In the genomic region with DNA sequence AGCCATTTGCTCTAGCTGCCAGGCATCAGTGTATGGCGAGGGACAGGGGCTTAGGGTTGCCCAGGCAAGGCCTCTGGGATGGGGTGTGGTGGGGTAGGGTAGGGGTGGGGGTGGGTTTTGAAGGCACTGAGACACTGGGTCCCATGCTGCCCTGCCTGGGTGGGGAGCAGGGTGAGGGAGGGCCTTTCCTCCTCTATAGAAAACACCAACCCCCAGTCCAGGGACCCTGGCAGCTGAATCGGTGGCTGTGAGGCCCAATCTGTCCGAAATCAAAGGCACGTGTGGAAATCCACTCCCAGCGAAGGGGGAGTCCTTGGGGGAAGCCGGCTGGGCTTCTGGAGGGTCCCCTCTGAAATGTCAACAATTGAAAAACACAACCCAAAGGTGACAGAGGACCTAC, we compare ENCODE assay signal across 19 cellular contexts.
"Had no signal": no experiment of that assay in that cellular context is flagged by ENCODE, and none has a peak within 500 bp of the region (broad histone marks: within the 10 kb centered on the region; RNA-seq: fewer than 3 reads in every experiment).

No MANE protein-coding gene starts in this region.

- H3K9me3 Mint-ChIP-seq: activated CD4-positive, alpha-beta memory T cell treated with anti-CD3 and anti-CD28 coated beads, Interleukin-2, amount 10 ng/mL, durations not matched to agents 7 days and 5 days; activated naive CD8-positive, alpha-beta T cell treated with anti-CD3 and anti-CD28 coated beads, Interleukin-2, amount 10 ng/mL, durations not matched to agents 7 days and 5 days had no signal

- H3K4me1 ChIP-seq: adrenal gland had no signal

- ATAC-seq: activated CD4-positive, alpha-beta T cell treated with anti-CD3 and anti-CD28 coated beads for 36 hours; T-helper 17 cell had no signal

- FAIRE-seq: RCC 7860 had no signal

- DNase-seq: activated CD4-positive, alpha-beta memory T cell treated with anti-CD3 and anti-CD28 coated beads, Interleukin-2, amount 10 ng/mL, durations not matched to agents 7 days and 5 days; activated CD4-positive, alpha-beta T cell treated with anti-CD3 and anti-CD28 coated beads for 36 hours; activated CD4-positive, alpha-beta T cell treated with anti-CD3 and anti-CD28 coated beads, Interleukin-2, amount 50 U/mL, for 1 hour; activated CD8-positive, alpha-beta memory T cell treated with anti-CD3 and anti-CD28 coated beads, Interleukin-2, amount 50 U/mL, for 4 hours; activated naive CD4-positive, alpha-beta T cell treated with anti-CD3 and anti-CD28 coated beads, Interleukin-2, amount 50 U/mL, for 16 hours; activated naive CD8-positive, alpha-beta T cell treated with anti-CD3 and anti-CD28 coated beads, Interleukin-2, amount 10 ng/mL, durations not matched to agents 7 days and 5 days; adrenal gland; Kasumi-1; KBM-7; NCI-H1105 treated with DMSO at 0.1 percent for 48 hours; NCI-H1436 treated with DMSO at 0.1 percent for 48 hours; NCI-H187; NCI-H2081; NCI-H510A treated with DMSO at 0.1 percent for 48 hours; PC-3; SIG-M5; T-helper 17 cell; T-helper 9 cell had no signal

- H3K27ac ChIP-seq: adrenal gland had no signal

- H3K27me3 Mint-ChIP-seq: activated CD4-positive, alpha-beta memory T cell treated with anti-CD3 and anti-CD28 coated beads, Interleukin-2, amount 10 ng/mL, durations not matched to agents 7 days and 5 days; activated CD4-positive, alpha-beta T cell treated with anti-CD3 and anti-CD28 coated beads for 36 hours; activated naive CD8-positive, alpha-beta T cell treated with anti-CD3 and anti-CD28 coated beads, Interleukin-2, amount 10 ng/mL, durations not matched to agents 7 days and 5 days; T-helper 17 cell had no signal

- H3K4me1 Mint-ChIP-seq: activated CD4-positive, alpha-beta memory T cell treated with anti-CD3 and anti-CD28 coated beads, Interleukin-2, amount 10 ng/mL, durations not matched to agents 7 days and 5 days; activated CD4-positive, alpha-beta T cell treated with anti-CD3 and anti-CD28 coated beads for 36 hours; activated naive CD8-positive, alpha-beta T cell treated with anti-CD3 and anti-CD28 coated beads, Interleukin-2, amount 10 ng/mL, durations not matched to agents 7 days and 5 days had no signal

- H3K9me3 ChIP-seq: adrenal gland had no signal

- H3K27ac Mint-ChIP-seq: activated CD4-positive, alpha-beta memory T cell treated with anti-CD3 and anti-CD28 coated beads, Interleukin-2, amount 10 ng/mL, durations not matched to agents 7 days and 5 days; activated CD4-positive, alpha-beta T cell treated with anti-CD3 and anti-CD28 coated beads for 36 hours; activated naive CD8-positive, alpha-beta T cell treated with anti-CD3 and anti-CD28 coated beads, Interleukin-2, amount 10 ng/mL, durations not matched to agents 7 days and 5 days; T-helper 17 cell had no signal

- H3K27me3 ChIP-seq: adrenal gland had no signal

- H3K4me3 ChIP-seq: adrenal gland had no signal

- H3K4me3 Mint-ChIP-seq: activated CD4-positive, alpha-beta memory T cell treated with anti-CD3 and anti-CD28 coated beads, Interleukin-2, amount 10 ng/mL, durations not matched to agents 7 days and 5 days; activated CD4-positive, alpha-beta T cell treated with anti-CD3 and anti-CD28 coated beads for 36 hours; activated naive CD8-positive, alpha-beta T cell treated with anti-CD3 and anti-CD28 coated beads, Interleukin-2, amount 10 ng/mL, durations not matched to agents 7 days and 5 days; T-helper 17 cell had no signal
